ENCODE assay signal across 7 cellular contexts in genomic region chr18:47797126-47797525, GRCh38.
"Had no signal": no experiment of that assay in that cellular context is flagged by ENCODE, and none has a peak within 500 bp of the region (broad histone marks: within the 10 kb centered on the region; RNA-seq: fewer than 3 reads in every experiment).

No MANE protein-coding gene starts in this region.

- H3K9me3 Mint-ChIP-seq: IgD-negative memory B cell had no signal

- H3K4me3 Mint-ChIP-seq: IgD-negative memory B cell had no signal

- ATAC-seq: HepG2, K562 had no signal

- H3K4me2 ChIP-seq: KMS-11 had no signal

- H3K9ac ChIP-seq: KMS-11 had no signal

- DNase-seq: KBM-7, KG1 had no signal

- H3K27ac ChIP-seq: HL-60, KMS-11 had no signal

- H3K27ac Mint-ChIP-seq: IgD-negative memory B cell had no signal

- H3K4me3 ChIP-seq: K562 had no signal
